Comparison of ENCODE assay signal across 8 cellular contexts in the genomic region with DNA sequence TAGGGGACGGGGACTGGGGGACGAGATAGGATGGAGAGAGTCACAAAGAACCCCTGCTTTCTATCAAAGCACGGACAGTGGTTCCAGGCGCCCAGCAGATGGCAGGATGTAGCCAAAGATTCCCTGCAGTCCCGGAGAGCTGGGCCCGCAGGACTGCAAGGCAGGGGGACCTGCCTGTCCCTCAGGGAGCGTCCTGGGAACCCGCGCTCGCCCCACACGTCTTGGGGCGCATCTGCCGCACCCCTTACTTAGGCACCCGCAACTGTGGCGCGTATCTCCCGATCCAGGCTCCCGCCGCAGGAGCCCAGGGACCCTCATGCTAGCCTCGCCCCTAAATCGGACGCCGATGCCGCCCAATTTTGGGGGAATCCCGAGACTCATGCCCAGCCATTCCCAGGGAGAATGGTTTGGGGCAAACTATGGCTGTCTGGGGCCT. TPM values are rescaled to one million over a fixed set of nuclear protein-coding genes. Genes with fewer than 3 reads are reported as not detected.
DNase-seq lines count a peak whose midpoint lies in the region; ATAC-seq and TF ChIP-seq lines count a peak whose summit lies in the region.

No MANE protein-coding gene starts in this region.

- no peaks in the 10 kb centered on the region for H3K36me3 Mint-ChIP-seq in CD4-positive, CD25-positive, alpha-beta regulatory T cell
- H3K36me3 Mint-ChIP-seq in activated T-cell treated with anti-CD3 and anti-CD28 coated beads, Interleukin-2, amount 50 U/mL, for 72 hours (ENCODE audit: insufficient read depth in 2 of 2), result no peaks in the 10 kb centered on the region
- no peaks in the 10 kb centered on the region for H3K36me3 Mint-ChIP-seq in nephron progenitor cell (ENCODE audit: low read depth)

- no peak for ATAC-seq in CD4-positive, CD25-positive, alpha-beta regulatory T cell (ENCODE audit: low read depth in 2 of 2)
- ATAC-seq in GM19351 (IDR thresholded peaks at IDR 0.05; ENCODE audit: unreplicated experiment), result peak; percentile 55
- ATAC-seq in activated T-cell treated with anti-CD3 and anti-CD28 coated beads, Interleukin-2, amount 50 U/mL, for 72 hours (replicated peaks in 1 of 2), result peak; percentile 51 to 52

- peak in 1 of 3 donors; percentile 14 for DNase-seq in CD4-positive, CD25-positive, alpha-beta regulatory T cell
- peak; percentile 1 for DNase-seq in NCI-H2107 treated with DMSO at 0.1 percent for 48 hours (lab: John Stamatoyannopoulos, UW; ENCODE audit: unreplicated experiment)
- peak; percentile 35 to 42 for DNase-seq in activated T-cell treated with anti-CD3 and anti-CD28 coated beads, Interleukin-2, amount 50 U/mL, for 72 hours
- DNase-seq in germinal center (ENCODE audit: low spot score), result peak; percentile 42
- DNase-seq in nephron progenitor cell, result peak; percentile 76
- no peak for DNase-seq in activated effector memory CD4-positive, alpha-beta T cell treated with anti-CD3 and anti-CD28 coated beads, Interleukin-2, amount 50 U/mL, for 16 hours
- DNase-seq in cortex of kidney (lab: John Stamatoyannopoulos, UW), result no peak

- peaks cover 61% of the 10 kb centered on the region for H3K27me3 Mint-ChIP-seq in CD4-positive, CD25-positive, alpha-beta regulatory T cell
- H3K27me3 Mint-ChIP-seq in activated T-cell treated with anti-CD3 and anti-CD28 coated beads, Interleukin-2, amount 50 U/mL, for 72 hours (ENCODE audit: low read depth), result peaks cover 53% of the 10 kb centered on the region
- H3K27me3 Mint-ChIP-seq in nephron progenitor cell (ENCODE audit: low read depth, poor library complexity), result peaks cover 62% of the 10 kb centered on the region

- no peak overlapping the region for H3K27ac Mint-ChIP-seq in CD4-positive, CD25-positive, alpha-beta regulatory T cell
- no peak overlapping the region for H3K27ac Mint-ChIP-seq in activated T-cell treated with anti-CD3 and anti-CD28 coated beads, Interleukin-2, amount 50 U/mL, for 72 hours
- no peak overlapping the region for H3K27ac Mint-ChIP-seq in nephron progenitor cell

- H3K36me3 ChIP-seq in CD4-positive, CD25-positive, alpha-beta regulatory T cell (ENCODE audit: control insufficient read depth, insufficient read depth, low read length), result no peaks in the 10 kb centered on the region

- peaks cover 0 to 6% (median 0%) of the 10 kb centered on the region in 7 donors for H3K9me3 Mint-ChIP-seq in CD4-positive, CD25-positive, alpha-beta regulatory T cell
- H3K9me3 Mint-ChIP-seq in activated T-cell treated with anti-CD3 and anti-CD28 coated beads, Interleukin-2, amount 50 U/mL, for 72 hours, result no peaks in the 10 kb centered on the region
- peaks cover 10% of the 10 kb centered on the region for H3K9me3 Mint-ChIP-seq in nephron progenitor cell

- H3K4me1 ChIP-seq in CD4-positive, CD25-positive, alpha-beta regulatory T cell (ENCODE audit: control insufficient read depth, insufficient read depth, low read length, poor library complexity, severe bottlenecking), result peaks cover 20% of the 10 kb centered on the region

- no peak overlapping the region for H3K4me3 ChIP-seq in CD4-positive, CD25-positive, alpha-beta regulatory T cell (ENCODE audit: low read depth, low read length)

- no peak overlapping the region for H3K27ac ChIP-seq in CD4-positive, CD25-positive, alpha-beta regulatory T cell (ENCODE audit: insufficient read depth, low read length, poor library complexity, severe bottlenecking)

- peak overlapping the region in 3 of 4 donors; percentile 45 to 76 (median 68) for H3K4me3 Mint-ChIP-seq in CD4-positive, CD25-positive, alpha-beta regulatory T cell
- H3K4me3 Mint-ChIP-seq in activated T-cell treated with anti-CD3 and anti-CD28 coated beads, Interleukin-2, amount 50 U/mL, for 72 hours, result peak overlapping the region; percentile 41 to 75
- peak overlapping the region; percentile 85 for H3K4me3 Mint-ChIP-seq in nephron progenitor cell

- no peaks in the 10 kb centered on the region for H3K9me3 ChIP-seq in CD4-positive, CD25-positive, alpha-beta regulatory T cell (ENCODE audit: control insufficient read depth in 2 of 2, low read length in 2 of 2)

- peak; percentile 57 for TF ChIP-seq CTCF in nephron progenitor cell (IDR thresholded peaks at IDR 0.05)

- H3K4me1 Mint-ChIP-seq in CD4-positive, CD25-positive, alpha-beta regulatory T cell, result peaks cover 0 to 18% (median 7%) of the 10 kb centered on the region in 4 donors
- peaks cover 11% of the 10 kb centered on the region for H3K4me1 Mint-ChIP-seq in activated T-cell treated with anti-CD3 and anti-CD28 coated beads, Interleukin-2, amount 50 U/mL, for 72 hours (ENCODE audit: low read depth)
- peaks cover 8% of the 10 kb centered on the region for H3K4me1 Mint-ChIP-seq in nephron progenitor cell

- H3K27me3 ChIP-seq in CD4-positive, CD25-positive, alpha-beta regulatory T cell (ENCODE audit: control insufficient read depth, insufficient read depth, low read length), result peaks cover 5% of the 10 kb centered on the region

RNA-seq across cellular contexts. Expression of a gene that starts 0.7 kb away (rescaled TPM):
- not detected for total RNA-seq in CD4-positive, CD25-positive, alpha-beta regulatory T cell
- not detected for polyA plus RNA-seq in CD4-positive, CD25-positive, alpha-beta regulatory T cell
- total RNA-seq in activated T-cell treated with anti-CD3 and anti-CD28 coated beads, Interleukin-2, amount 50 U/mL, for 72 hours, result not detected

RNA-seq across cellular contexts. Expression of a gene that starts 31.3 kb away (rescaled TPM):
- 0.54 TPM for total RNA-seq in CD4-positive, CD25-positive, alpha-beta regulatory T cell
- not detected for polyA plus RNA-seq in CD4-positive, CD25-positive, alpha-beta regulatory T cell
- total RNA-seq in activated T-cell treated with anti-CD3 and anti-CD28 coated beads, Interleukin-2, amount 50 U/mL, for 72 hours, result not detected

Comparison
In these comparisons a context has a peak if more than half of its experiments do, and no peak if none do; other contexts are left out.
1. ATAC-seq: peak in GM19351 (single experiment) and activated T-cell treated with anti-CD3 and anti-CD28 coated beads, Interleukin-2, amount 50 U/mL, for 72 hours (2 of 2); none in CD4-positive, CD25-positive, alpha-beta regulatory T cell (0 of 2).
2. DNase-seq: peak in NCI-H2107 treated with DMSO at 0.1 percent for 48 hours (single experiment), activated T-cell treated with anti-CD3 and anti-CD28 coated beads, Interleukin-2, amount 50 U/mL, for 72 hours (2 of 2), germinal center (single experiment) and nephron progenitor cell (single experiment); none in activated effector memory CD4-positive, alpha-beta T cell treated with anti-CD3 and anti-CD28 coated beads, Interleukin-2, amount 50 U/mL, for 16 hours (single experiment) and cortex of kidney (single experiment).
3. Peak in every context shown above with its lines, with median percentiles within 50 percentile points of each other: H3K4me3 Mint-ChIP-seq.